Comparison of ENCODE assay signal across 8 cellular contexts in the genomic region with DNA sequence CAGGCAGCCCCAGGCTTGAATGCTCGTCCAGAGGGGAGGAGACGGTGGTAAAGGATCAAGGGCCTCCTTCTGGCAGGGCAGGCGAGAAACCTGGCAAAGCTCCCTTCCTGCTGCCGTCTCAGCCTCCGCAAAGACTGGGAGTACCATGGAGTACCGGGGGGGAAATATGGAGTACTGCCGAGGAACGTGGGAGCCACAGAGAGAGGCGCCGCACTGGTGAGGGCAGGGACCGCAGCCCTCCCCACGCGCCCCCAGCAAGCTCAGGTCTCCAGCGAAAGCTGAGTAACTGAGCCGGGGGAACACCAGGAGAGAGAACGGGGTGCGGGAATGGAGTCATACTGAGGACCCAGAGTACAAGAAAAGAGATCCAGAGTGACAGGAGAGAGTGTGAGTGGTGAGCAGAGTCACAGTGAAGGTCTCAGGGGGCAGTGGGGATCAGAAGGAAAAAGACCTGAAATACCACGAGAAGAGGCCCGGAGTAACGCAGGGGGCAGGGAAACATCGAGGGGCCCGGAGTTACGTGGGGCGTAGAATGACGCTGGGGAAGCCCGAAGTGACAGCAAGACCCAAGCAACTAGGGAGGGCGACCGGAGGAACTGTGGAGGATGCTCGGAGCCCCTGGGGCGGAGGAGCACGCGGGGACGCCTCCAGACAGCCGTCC. TPM values are rescaled to one million over a fixed set of nuclear protein-coding genes. Genes with fewer than 3 reads are reported as not detected.
DNase-seq lines count a peak whose midpoint lies in the region; ATAC-seq and TF ChIP-seq lines count a peak whose summit lies in the region.

No MANE protein-coding gene starts in this region.

- H3K4me2 ChIP-seq in smooth muscle cell = peak overlapping the region; percentile 82

- TF ChIP-seq CTCF in AG09309 (IDR thresholded peaks at IDR 0.05; ENCODE audit: control insufficient read depth, insufficient read depth, low read depth, low read length, missing control alignments) (no peak), body of pancreas (IDR thresholded peaks at IDR 0.05) (no peak), smooth muscle cell (IDR thresholded peaks at IDR 0.05; ENCODE audit: borderline replicate concordance, insufficient read depth, poor library complexity, severe bottlenecking) (no peak)

- WGBS in body of pancreas, 2 donors = 2% methylated on average over 23 to 33 of the region's 34 CpGs
- 3% methylated on average over 26 of the region's 34 CpGs for WGBS in smooth muscle cell (ENCODE audit: low lambda C conversion rate)

- H3K27me3 ChIP-seq in body of pancreas (no peaks in the 10 kb centered on the region), iPS-20b (ENCODE audit: insufficient read depth, low read length) (peaks cover 13% of the 10 kb centered on the region), smooth muscle cell (ENCODE audit: low read depth) (no peaks in the 10 kb centered on the region)

- ATAC-seq in GM19023 (IDR thresholded peaks at IDR 0.05; ENCODE audit: unreplicated experiment) (peak; percentile 21), HG03378 (IDR thresholded peaks at IDR 0.05; ENCODE audit: unreplicated experiment) (peak; percentile 15), body of pancreas (no peak)

- H3K4me3 ChIP-seq in AG09309 (ENCODE audit: control insufficient read depth, low read depth, low read length) = peak overlapping the region; percentile 76
- peak overlapping the region; percentile 54 to 64 for H3K4me3 ChIP-seq in body of pancreas
- peak overlapping the region; percentile 73 for H3K4me3 ChIP-seq in iPS-20b (ENCODE audit: low read length)
- peak overlapping the region; percentile 78 for H3K4me3 ChIP-seq in smooth muscle cell

- no peak for TF ChIP-seq POLR2A in body of pancreas (IDR thresholded peaks at IDR 0.05)

- H3K27ac ChIP-seq in body of pancreas (peak overlapping the region; percentile 82 to 96 (median 88)), iPS-20b (ENCODE audit: low read length) (no peak overlapping the region), smooth muscle cell (ENCODE audit: low read depth) (peak overlapping the region; percentile 56)

- intact Hi-C loops in body of pancreas (cut with DNase I) = no loop called here

- no peaks in the 10 kb centered on the region for H4K20me1 ChIP-seq in smooth muscle cell (ENCODE audit: low read depth)

- peaks cover 12% of the 10 kb centered on the region for H3F3A ChIP-seq in smooth muscle cell (ENCODE audit: low read depth)

- H3K9me3 ChIP-seq in body of pancreas (no peaks in the 10 kb centered on the region), iPS-20b (ENCODE audit: insufficient read depth, low read depth, low read length) (no peaks in the 10 kb centered on the region), smooth muscle cell (replicated peaks; ENCODE audit: low read depth) (no peaks in the 10 kb centered on the region)

- H3K79me2 ChIP-seq in smooth muscle cell (ENCODE audit: low read depth) = peaks cover 8% of the 10 kb centered on the region

- DNase-seq in AG09309 (ENCODE audit: low read depth) (no peak), SK-N-DZ (ENCODE audit: low spot score) (peak; percentile 56), body of pancreas (peak; percentile 37 to 65 (median 51)), smooth muscle cell (lab: John Stamatoyannopoulos, UW; ENCODE audit: unreplicated experiment) (no peak), DMS114 treated with DMSO at 0.1 percent for 48 hours (lab: John Stamatoyannopoulos, UW; ENCODE audit: unreplicated experiment) (no peak)

- H3K9ac ChIP-seq in iPS-20b (ENCODE audit: low read depth, low read length) = peak overlapping the region; percentile 63; the same call in 1 of the 2 replicates
- peak overlapping the region; percentile 79 for H3K9ac ChIP-seq in smooth muscle cell (ENCODE audit: low read depth)

- H3K4me1 ChIP-seq in body of pancreas (peaks cover 22% of the 10 kb centered on the region), iPS-20b (ENCODE audit: insufficient read depth, low read length) (peaks cover 3% of the 10 kb centered on the region; the same call in 1 of the 2 replicates), smooth muscle cell (ENCODE audit: low read depth) (peaks cover 11% of the 10 kb centered on the region)

- H2AFZ ChIP-seq in smooth muscle cell (ENCODE audit: low read depth) = peak overlapping the region; percentile 46

- H3K36me3 ChIP-seq in body of pancreas (replicated peaks in 1 of 2; ENCODE audit: insufficient read depth in 1 of 2, low read depth in 2 of 2) = no peaks in the 10 kb centered on the region
- no peaks in the 10 kb centered on the region; the same call in 1 of the 2 replicates for H3K36me3 ChIP-seq in iPS-20b (ENCODE audit: insufficient read depth, low read depth, low read length)
- H3K36me3 ChIP-seq in smooth muscle cell (ENCODE audit: low read depth) = no peaks in the 10 kb centered on the region

RNA-seq across cellular contexts. Expression of gene EML3, which starts 0.7 kb away (rescaled TPM):
- 22.8 and 24.5 TPM in 2 replicates for polyA plus RNA-seq in SK-N-DZ (2014; cell fraction: cytosol; rRNA removed)
- polyA plus RNA-seq in SK-N-DZ (2014; cell fraction: nucleus; rRNA removed) = 193 and 259 TPM in 2 replicates
- 10 to 100 TPM; 31.4 to 69.9 TPM for total RNA-seq in body of pancreas
- total RNA-seq in smooth muscle cell = 20.6 and 35.0 TPM in 2 replicates
- 36.8 and 47.2 TPM in 2 replicates for polyA plus RNA-seq in smooth muscle cell

RNA-seq across cellular contexts. Expression of gene ROM1, which starts 1.2 kb away (rescaled TPM):
- polyA plus RNA-seq in SK-N-DZ (2014; cell fraction: cytosol; rRNA removed) = 2.4 and 2.6 TPM in 2 replicates
- polyA plus RNA-seq in SK-N-DZ (2014; cell fraction: nucleus; rRNA removed) = 2.0 and 3.6 TPM in 2 replicates
- total RNA-seq in body of pancreas (1 to 10 TPM; 1.8 to 4.0 TPM), smooth muscle cell (0.63 and 4.0 TPM in 2 replicates)
- 0.91 and 1.4 TPM in 2 replicates for polyA plus RNA-seq in smooth muscle cell

RNA-seq across cellular contexts. Expression of gene B3GAT3, which starts 10.0 kb away (rescaled TPM):
- polyA plus RNA-seq in SK-N-DZ (2014; cell fraction: cytosol; rRNA removed) = 86.3 and 88.9 TPM in 2 replicates
- polyA plus RNA-seq in SK-N-DZ (2014; cell fraction: nucleus; rRNA removed) = 80.1 and 109 TPM in 2 replicates
- total RNA-seq in body of pancreas (10 to 100 TPM; 17.1 to 63.0 TPM), smooth muscle cell (19.3 and 20.0 TPM in 2 replicates)
- polyA plus RNA-seq in smooth muscle cell = 66.9 and 73.8 TPM in 2 replicates

RNA-seq across cellular contexts. Expression of gene MTA2, which starts 10.2 kb away (rescaled TPM):
- polyA plus RNA-seq in SK-N-DZ (2014; cell fraction: cytosol; rRNA removed) = 105 and 108 TPM in 2 replicates
- 223 and 244 TPM in 2 replicates for polyA plus RNA-seq in SK-N-DZ (2014; cell fraction: nucleus; rRNA removed)
- 10 to 100 TPM; 26.2 to 29.3 TPM for total RNA-seq in body of pancreas
- total RNA-seq in smooth muscle cell = 57.0 and 65.9 TPM in 2 replicates
- 20.5 and 22.7 TPM in 2 replicates for polyA plus RNA-seq in smooth muscle cell

RNA-seq across cellular contexts. Expression of gene TUT1, which starts 20.5 kb away (rescaled TPM):
- 29.3 and 33.3 TPM in 2 replicates for polyA plus RNA-seq in SK-N-DZ (2014; cell fraction: cytosol; rRNA removed)
- polyA plus RNA-seq in SK-N-DZ (2014; cell fraction: nucleus; rRNA removed) = 46.7 and 63.7 TPM in 2 replicates
- total RNA-seq in body of pancreas (10 to 100 TPM; 10.1 to 11.2 TPM), smooth muscle cell (3.0 and 5.5 TPM in 2 replicates)
- 15.9 and 18.6 TPM in 2 replicates for polyA plus RNA-seq in smooth muscle cell

Comparison
In these comparisons a context has a peak if more than half of its experiments do, and no peak if none do; other contexts are left out.
1. DNase-seq: peak in SK-N-DZ (single experiment) and body of pancreas (4 of 4); none in AG09309 (single experiment), smooth muscle cell (single experiment) and DMS114 treated with DMSO at 0.1 percent for 48 hours (single experiment).
2. Peak in every context shown above with its lines, with median percentiles within 50 percentile points of each other: H3K4me3 ChIP-seq.